8 cellular contexts compared by ENCODE assay signal in genomic region chr3:172711457-172711800, GRCh38. TPM values are rescaled to one million over a fixed set of nuclear protein-coding genes. Genes with fewer than 3 reads are reported as not detected.
A peak's percentile ranks its signal among the peaks of the same experiment; 100 is the strongest.
DNase-seq lines count a peak whose midpoint lies in the region; ATAC-seq and TF ChIP-seq lines count a peak whose summit lies in the region.

No MANE protein-coding gene starts in this region.

- H4K20me1 ChIP-seq in mammary epithelial cell (ENCODE audit: insufficient read depth, low read length) = no peaks in the 10 kb centered on the region

- H3K27ac ChIP-seq in mammary epithelial cell (ENCODE audit: insufficient read depth, low read depth, low read length) = peak overlapping the region; percentile 93

- TSS peak; percentile 92 for BruUV-seq in mammary epithelial cell (replicated peaks; lab: Mats Ljungman, UMichigan)

- CTCF ChIA-PET in mammary epithelial cell (lab: Charles Lee; ENCODE audit: low non-redundant PET) = interaction anchor here (0.6 to 0.7 kb wide), 3 partner anchors 39 to 93 kb away, joined by 3 to 5 read pairs (median 3); partner anchors contain the start of gene ECT2

- H3K36me3 ChIP-seq in mammary epithelial cell (ENCODE audit: insufficient read depth, low read length) (no peaks in the 10 kb centered on the region), mucosa of descending colon (ENCODE audit: low read depth) (no peaks in the 10 kb centered on the region)

- DNase-seq in Right ventricle myocardium inferior (ENCODE audit: missing footprints) (no peak), cardiac septum (ENCODE audit: low spot score) (no peak), NCI-H774 (lab: John Stamatoyannopoulos, UW) (peak; percentile 34), mammary epithelial cell (no peak), mucosa of descending colon (peak in 1 of 3 donors; percentile 57), T-helper 9 cell (no peak), iPS-NIHi7 (ENCODE audit: extremely low spot score) (no peak)
- no peak for DNase-seq in activated CD4-positive, alpha-beta T cell treated with anti-CD3 and anti-CD28 coated beads for 4 hours

- peaks cover 24% of the 10 kb centered on the region for H3K4me1 ChIP-seq in mammary epithelial cell (ENCODE audit: insufficient read depth, low read length)
- H3K4me1 ChIP-seq in mucosa of descending colon (ENCODE audit: low read depth) = peaks cover 28% of the 10 kb centered on the region

- H3K9ac ChIP-seq in mammary epithelial cell (ENCODE audit: insufficient read depth, low read length) = peak overlapping the region; percentile 69

- peak overlapping the region; percentile 85 for H2AFZ ChIP-seq in mammary epithelial cell (ENCODE audit: low read depth, low read length)

- intact Hi-C loops in Right ventricle myocardium inferior (cut with DNase I) = loop anchor here (1.0 to 2.0 kb wide), 2 partner anchors 37 to 38 kb away; no protein-coding TSS in a partner anchor
- intact Hi-C loops in cardiac septum (cut with DNase I) = loop anchor here (1.0 to 2.0 kb wide), 2 partner anchors 39 kb away; partner anchors contain the start of gene ECT2
- intact Hi-C loops in mammary epithelial cell (cut with micrococcal nuclease) = loop anchor here (1.0 to 5.0 kb wide), 4 partner anchors 26 to 114 kb away; partner anchors contain the start of gene ECT2
- intact Hi-C loops in mucosa of descending colon (cut with DNase I, micrococcal nuclease) = loop anchor here in 1 of 2 donors (5.0 kb wide), 1 partner anchor 34 kb away; no protein-coding TSS in a partner anchor

- dilution Hi-C loops in mammary epithelial cell (cut with HindIII; ENCODE audit: low sequenced_read_pairs) = no loop called here

- peak overlapping the region; percentile 84 for H3K4me2 ChIP-seq in mammary epithelial cell (ENCODE audit: insufficient read depth, low read depth, low read length)

- ATAC-seq in Right ventricle myocardium inferior (peak; percentile 2), mucosa of descending colon (peak; percentile 51)

- H3K27me3 ChIP-seq in mammary epithelial cell (ENCODE audit: insufficient read depth, low read length) = no peaks in the 10 kb centered on the region

- TF ChIP-seq CTCF in mammary epithelial cell (conservative IDR thresholded peaks at IDR 0.05 in 1 of 2, IDR thresholded peaks at IDR 0.05 in 1 of 2; ENCODE audit: extremely low read depth in 1 of 2, insufficient read depth in 1 of 2, low read depth in 1 of 2, low read length in 2 of 2) = no peak
- TF ChIP-seq CTCF in mucosa of descending colon (IDR thresholded peaks at IDR 0.05) = no peak

- H3K9me3 ChIP-seq in mammary epithelial cell (replicated peaks; ENCODE audit: insufficient read depth, low read length) (no peaks in the 10 kb centered on the region), mucosa of descending colon (no peaks in the 10 kb centered on the region)

- 0% methylated on average over 1 of the region's 2 CpGs for WGBS in mammary epithelial cell (ENCODE audit: low coverage, missing lambda C conversion rate)

- peak overlapping the region; percentile 37 to 89 (median 46) for H3K4me3 ChIP-seq in mammary epithelial cell (replicated peaks in 1 of 3; ENCODE audit: insufficient read depth in 1 of 3, low read depth in 2 of 3, low read length in 3 of 3)
- no peak overlapping the region for H3K4me3 ChIP-seq in mucosa of descending colon

- in situ Hi-C loops in mammary epithelial cell (cut with MboI; ENCODE audit: low sequenced_read_pairs in 2 of 2) = no loop called here

- peaks cover 39% of the 10 kb centered on the region for H3K79me2 ChIP-seq in mammary epithelial cell (ENCODE audit: insufficient read depth, low read length)

RNA-seq across cellular contexts. Expression of gene NCEH1, which starts 0.6 kb away (rescaled TPM):
- total RNA-seq in Right ventricle myocardium inferior = 60.4 TPM
- 18.5 TPM for total RNA-seq in cardiac septum
- total RNA-seq in mammary epithelial cell = 10 to 100 TPM; 13.7 to 44.3 TPM
- 22.7 TPM for polyA plus RNA-seq in mammary epithelial cell
- 34.8 TPM for polyA minus RNA-seq in mammary epithelial cell
- total RNA-seq in mucosa of descending colon = 10 to 100 TPM; 21.5 to 63.9 (median 53.3) TPM

RNA-seq across cellular contexts. Expression of gene ECT2, which starts 39.1 kb away (rescaled TPM):
- 6.3 TPM for total RNA-seq in Right ventricle myocardium inferior
- total RNA-seq in cardiac septum = 3.0 TPM
- total RNA-seq in mammary epithelial cell = 10 to 100 TPM; 24.5 to 46.4 TPM
- polyA plus RNA-seq in mammary epithelial cell = 21.4 TPM
- polyA minus RNA-seq in mammary epithelial cell = 41.2 TPM
- total RNA-seq in mucosa of descending colon = 10 to 100 TPM; 14.8 to 30.2 (median 14.9) TPM
